Comparison of ENCODE assay signal across 14 cellular contexts in genomic region chr11:128417607-128418324, GRCh38.
DNase-seq lines count a peak whose midpoint lies in the region; FAIRE-seq and TF ChIP-seq lines count a peak whose summit lies in the region.
"Had no signal": no experiment of that assay in that cellular context is flagged by ENCODE, and none has a peak within 500 bp of the region (broad histone marks: within the 10 kb centered on the region; RNA-seq: fewer than 3 reads in every experiment).

No MANE protein-coding gene starts in this region.

- peaks cover 3 to 10% of the 10 kb centered on the region in 2 donors for H3K4me1 ChIP-seq in kidney (ENCODE audit: control insufficient read depth in 1 of 2, insufficient read depth in 1 of 2, low read depth in 1 of 2, low read length in 2 of 2)
- peaks cover 17 to 36% (median 19%) of the 10 kb centered on the region in 3 donors for H3K4me1 ChIP-seq in skeletal muscle tissue (ENCODE audit: control insufficient read depth in 3 of 3, insufficient read depth in 3 of 3, low read length in 3 of 3)
- H3K4me1 ChIP-seq in endodermal cell (ENCODE audit: control insufficient read depth, insufficient read depth, low read length), result no peaks in the 10 kb centered on the region

- H3K27me3 Mint-ChIP-seq in endodermal cell (ENCODE audit: insufficient read depth), result no peaks in the 10 kb centered on the region
- H3K27me3 Mint-ChIP-seq: activated naive CD8-positive, alpha-beta T cell had no signal

- H3K27ac Mint-ChIP-seq in endodermal cell, result no peak overlapping the region
- H3K27ac Mint-ChIP-seq: activated naive CD8-positive, alpha-beta T cell had no signal

- TF ChIP-seq POLR2A in GM12892 (IDR thresholded peaks at IDR 0.05; ENCODE audit: low read depth, low read length), result no peak

- WGBS in endodermal cell (ENCODE audit: insufficient coverage in 1 of 2, insufficient read length in 1 of 2), 2 experiments, result 83 to 91% methylated on average over 4 to 5 of the region's 5 CpGs

- H3K36me3 ChIP-seq in kidney (ENCODE audit: control insufficient read depth in 1 of 2, insufficient read depth in 2 of 2, low read length in 2 of 2) (no peaks in the 10 kb centered on the region), skeletal muscle tissue (ENCODE audit: control insufficient read depth in 3 of 3, insufficient read depth in 3 of 3, low read length in 3 of 3) (no peaks in the 10 kb centered on the region), endodermal cell (ENCODE audit: control insufficient read depth, insufficient read depth, low read length) (no peaks in the 10 kb centered on the region)
- H3K36me3 ChIP-seq: HAP-1, MG63 had no signal

- H3K4me3 ChIP-seq in astrocyte of the cerebellum (ENCODE audit: low read depth, low read length) (no peak overlapping the region), kidney (ENCODE audit: low read length in 2 of 2) (no peak overlapping the region), skeletal muscle tissue (ENCODE audit: low read length in 3 of 3) (no peak overlapping the region), endodermal cell (ENCODE audit: low read length) (no peak overlapping the region)
- H3K4me3 ChIP-seq: HAP-1, MG63 had no signal

- H3K27ac ChIP-seq in kidney (ENCODE audit: low read depth in 2 of 2, low read length in 2 of 2) (no peak overlapping the region), skeletal muscle tissue (ENCODE audit: low read depth, low read length) (peak overlapping the region; percentile 38), endodermal cell (ENCODE audit: low read depth, low read length) (no peak overlapping the region)

- H3K27me3 ChIP-seq in skeletal muscle tissue (ENCODE audit: control insufficient read depth in 3 of 3, insufficient read depth in 3 of 3, low read length in 3 of 3) (no peaks in the 10 kb centered on the region), endodermal cell (ENCODE audit: control insufficient read depth, insufficient read depth, low read length, poor library complexity, severe bottlenecking) (no peaks in the 10 kb centered on the region)
- H3K27me3 ChIP-seq: MG63 had no signal

- intact Hi-C loops in kidney (cut with DNase I), result no loop called here

- TF ChIP-seq CTCF in astrocyte of the cerebellum (IDR thresholded peaks at IDR 0.05; ENCODE audit: low read depth, low read length, missing control alignments) (no peak), kidney (IDR thresholded peaks at IDR 0.05; ENCODE audit: borderline replicate concordance, extremely low read depth, insufficient read depth) (no peak), endodermal cell (conservative IDR thresholded peaks at IDR 0.05) (no peak)

- no peaks in the 10 kb centered on the region for H3K9me3 Mint-ChIP-seq in endodermal cell

- no peak overlapping the region for H3K4me3 Mint-ChIP-seq in endodermal cell
- H3K4me3 Mint-ChIP-seq: activated naive CD8-positive, alpha-beta T cell had no signal

- H3K9ac ChIP-seq in kidney (ENCODE audit: low read length in 2 of 2) (no peak overlapping the region), skeletal muscle tissue (ENCODE audit: low read depth in 1 of 3, low read length in 3 of 3) (peak overlapping the region in 1 of 3 donors; percentile 23), endodermal cell (ENCODE audit: extremely low read depth, low read length, poor library complexity, severe bottlenecking) (no peak overlapping the region)

- FAIRE-seq in GM12892 (lab: Jason Lieb, UNC) (peak; percentile 64), kidney (lab: Jason Lieb, UNC) (peak; percentile 29)
- FAIRE-seq: small intestine had no signal

- no peaks in the 10 kb centered on the region for H3K36me3 Mint-ChIP-seq in endodermal cell (ENCODE audit: low read depth)
- H3K36me3 Mint-ChIP-seq: activated naive CD8-positive, alpha-beta T cell had no signal

- DNase-seq in GM12892 (ENCODE audit: insufficient read length) (no peak), astrocyte of the cerebellum (ENCODE audit: low read depth) (peak; percentile 37), kidney (no peak), endodermal cell (no peak), DMS53 treated with DMSO at 0.1 percent for 48 hours (lab: John Stamatoyannopoulos, UW; ENCODE audit: unreplicated experiment) (no peak)
- no peak for DNase-seq in stimulated activated CD4-positive, alpha-beta T cell treated with anti-CD3 and anti-CD28 coated beads, Interleukin-4, amount 100 ng/mL, for 24 hours
- DNase-seq: DMS79 treated with DMSO at 0.1 percent for 48 hours, MG63, NCI-H510A, SIG-M5, small intestine had no signal

- no peaks in the 10 kb centered on the region for H3K9me3 ChIP-seq in kidney (ENCODE audit: control insufficient read depth in 1 of 2, low read length in 2 of 2)
- no peaks in the 10 kb centered on the region for H3K9me3 ChIP-seq in skeletal muscle tissue (ENCODE audit: control insufficient read depth in 3 of 3, low read length in 3 of 3)
- no peaks in the 10 kb centered on the region for H3K9me3 ChIP-seq in endodermal cell (ENCODE audit: control insufficient read depth, low read length)
- H3K9me3 ChIP-seq: HAP-1, MG63 had no signal

- H3K4me1 Mint-ChIP-seq in endodermal cell, result peaks cover 2% of the 10 kb centered on the region

- in situ Hi-C loops in astrocyte of the cerebellum (cut with HindIII; ENCODE audit: low sequenced_read_pairs), result loop anchor here (5.0 kb wide), 1 partner anchor 45 kb away; no protein-coding TSS in a partner anchor
